12 cellular contexts compared by ENCODE assay signal in the genomic region with DNA sequence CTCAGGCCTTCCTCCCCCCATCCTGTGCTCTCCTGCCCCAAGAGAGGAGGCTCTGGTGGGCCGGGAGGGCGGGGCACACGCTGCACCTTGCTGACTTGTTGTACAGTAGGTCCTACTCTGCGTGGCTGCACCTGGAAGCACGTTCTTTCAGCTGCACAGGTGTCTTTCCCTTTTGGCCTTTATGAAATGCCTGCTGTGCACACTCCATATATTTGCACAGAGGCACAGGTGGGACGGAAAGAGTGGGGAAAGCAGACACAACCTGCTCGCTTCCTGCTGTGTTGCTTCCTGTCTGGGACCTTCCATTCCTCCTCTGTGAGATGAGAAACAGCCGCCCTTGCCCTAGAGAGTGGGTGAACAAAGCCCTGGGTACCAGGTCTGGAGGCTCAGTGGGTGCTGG. TPM values are rescaled to one million over a fixed set of nuclear protein-coding genes. Genes with fewer than 3 reads are reported as not detected.
A peak's percentile ranks its signal among the peaks of the same experiment; 100 is the strongest.
DNase-seq lines count a peak whose midpoint lies in the region; ATAC-seq lines count a peak whose summit lies in the region.
"Had no signal": no experiment of that assay in that cellular context is flagged by ENCODE, and none has a peak within 500 bp of the region (broad histone marks: within the 10 kb centered on the region; RNA-seq: fewer than 3 reads in every experiment).

No MANE protein-coding gene starts in this region.

- no peaks in the 10 kb centered on the region for H3K9me3 Mint-ChIP-seq in activated T-cell treated with anti-CD3 and anti-CD28 coated beads, Interleukin-2, amount 50 U/mL, for 4 hours
- H3K9me3 Mint-ChIP-seq in stimulated activated effector memory CD8-positive, alpha-beta T cell treated with anti-CD3 and anti-CD28 coated beads, Interleukin-12 subunit alpha, Interleukin-12 subunit beta, amount 100 ng/mL, for 72 hours, result no peaks in the 10 kb centered on the region

- DNase-seq in activated T-cell treated with anti-CD3 and anti-CD28 coated beads, Interleukin-2, amount 50 U/mL, for 4 hours, result no peak
- no peak for DNase-seq in activated T-cell treated with anti-CD3 and anti-CD28 coated beads for 4 hours
- peak; percentile 90 for DNase-seq in NCI-H2029 (lab: John Stamatoyannopoulos, UW)
- no peak for DNase-seq in T-helper 17 cell
- DNase-seq in stimulated activated effector memory CD8-positive, alpha-beta T cell treated with anti-CD3 and anti-CD28 coated beads, Interleukin-12 subunit alpha, Interleukin-12 subunit beta, amount 100 ng/mL, for 72 hours (ENCODE audit: low spot score in 2 of 2), result no peak
- DNase-seq in HuH-7.5 (ENCODE audit: low spot score), result no peak
- DNase-seq in NCI-H226, result no peak
- no peak for DNase-seq in glomerular visceral epithelial cell (ENCODE audit: extremely low spot score)
- DNase-seq: GDM1, OCI-M1 had no signal

- H3K27me3 Mint-ChIP-seq in activated T-cell treated with anti-CD3 and anti-CD28 coated beads, Interleukin-2, amount 50 U/mL, for 4 hours (ENCODE audit: low read depth), result no peaks in the 10 kb centered on the region
- H3K27me3 Mint-ChIP-seq in T-helper 17 cell, result no peaks in the 10 kb centered on the region

- peak overlapping the region; percentile 24 for H3K4me3 Mint-ChIP-seq in activated T-cell treated with anti-CD3 and anti-CD28 coated beads, Interleukin-2, amount 50 U/mL, for 4 hours
- peak overlapping the region; percentile 85 for H3K4me3 Mint-ChIP-seq in T-helper 17 cell
- H3K4me3 Mint-ChIP-seq in stimulated activated effector memory CD8-positive, alpha-beta T cell treated with anti-CD3 and anti-CD28 coated beads, Interleukin-12 subunit alpha, Interleukin-12 subunit beta, amount 100 ng/mL, for 72 hours, result no peak overlapping the region

- H3K4me1 Mint-ChIP-seq in activated T-cell treated with anti-CD3 and anti-CD28 coated beads, Interleukin-2, amount 50 U/mL, for 4 hours (ENCODE audit: low read depth), result peaks cover 60% of the 10 kb centered on the region
- peaks cover 42% of the 10 kb centered on the region for H3K4me1 Mint-ChIP-seq in T-helper 17 cell
- peaks cover 30% of the 10 kb centered on the region for H3K4me1 Mint-ChIP-seq in stimulated activated effector memory CD8-positive, alpha-beta T cell treated with anti-CD3 and anti-CD28 coated beads, Interleukin-12 subunit alpha, Interleukin-12 subunit beta, amount 100 ng/mL, for 72 hours

- peaks cover 7% of the 10 kb centered on the region for H3K36me3 Mint-ChIP-seq in activated T-cell treated with anti-CD3 and anti-CD28 coated beads, Interleukin-2, amount 50 U/mL, for 4 hours (ENCODE audit: insufficient read depth)
- peaks cover 2% of the 10 kb centered on the region for H3K36me3 Mint-ChIP-seq in T-helper 17 cell (ENCODE audit: low read depth)
- H3K36me3 Mint-ChIP-seq in stimulated activated effector memory CD8-positive, alpha-beta T cell treated with anti-CD3 and anti-CD28 coated beads, Interleukin-12 subunit alpha, Interleukin-12 subunit beta, amount 100 ng/mL, for 72 hours, result peaks cover 59% of the 10 kb centered on the region

- no peak for ATAC-seq in activated T-cell treated with anti-CD3 and anti-CD28 coated beads, Interleukin-2, amount 50 U/mL, for 4 hours
- ATAC-seq in T-helper 17 cell, result no peak
- no peak for ATAC-seq in stimulated activated effector memory CD8-positive, alpha-beta T cell treated with anti-CD3 and anti-CD28 coated beads, Interleukin-12 subunit alpha, Interleukin-12 subunit beta, amount 100 ng/mL, for 72 hours
- ATAC-seq: left lobe of liver had no signal

- H3K9me3 ChIP-seq in T-helper 17 cell (ENCODE audit: control insufficient read depth, low read length, poor library complexity, severe bottlenecking), result no peaks in the 10 kb centered on the region
- H3K9me3 ChIP-seq: breast epithelium had no signal

- peak overlapping the region; percentile 96 for H3K27ac Mint-ChIP-seq in T-helper 17 cell
- peak overlapping the region; percentile 17 for H3K27ac Mint-ChIP-seq in stimulated activated effector memory CD8-positive, alpha-beta T cell treated with anti-CD3 and anti-CD28 coated beads, Interleukin-12 subunit alpha, Interleukin-12 subunit beta, amount 100 ng/mL, for 72 hours

RNA-seq across cellular contexts. Expression of a gene that starts 4.8 kb away (rescaled TPM):
- 10 to 100 TPM; 39.1 to 48.4 (median 47.0) TPM for total RNA-seq in activated T-cell treated with anti-CD3 and anti-CD28 coated beads, Interleukin-2, amount 50 U/mL, for 4 hours
- total RNA-seq in T-helper 17 cell, result 10 to 100 TPM; 80.7 to 90.0 TPM

RNA-seq across cellular contexts. Expression of a gene that starts 4.9 kb away (rescaled TPM):
- total RNA-seq in activated T-cell treated with anti-CD3 and anti-CD28 coated beads, Interleukin-2, amount 50 U/mL, for 4 hours, result 10 to 100 TPM; 74.8 to 92.6 (median 76.2) TPM
- total RNA-seq in T-helper 17 cell, result 100 to 1,000 TPM in 1 of 2 donors, 10 to 100 TPM in 1; 96.2 to 111 TPM

RNA-seq across cellular contexts. Expression of a gene that starts 16.1 kb away (rescaled TPM):
- 10 to 100 TPM; 42.4 to 49.3 (median 45.2) TPM for total RNA-seq in activated T-cell treated with anti-CD3 and anti-CD28 coated beads, Interleukin-2, amount 50 U/mL, for 4 hours
- 10 to 100 TPM; 16.7 to 17.2 TPM for total RNA-seq in T-helper 17 cell

RNA-seq across cellular contexts. Expression of a gene that starts 37.0 kb away (rescaled TPM):
- total RNA-seq in activated T-cell treated with anti-CD3 and anti-CD28 coated beads, Interleukin-2, amount 50 U/mL, for 4 hours, result 10 to 100 TPM; 22.8 to 28.1 (median 27.5) TPM
- 10 to 100 TPM; 13.2 to 18.7 TPM for total RNA-seq in T-helper 17 cell
